15 cellular contexts compared by ENCODE assay signal in genomic region chr5:54837939-54838457, GRCh38.
"Had no signal": no experiment of that assay in that cellular context is flagged by ENCODE, and none has a peak within 500 bp of the region (broad histone marks: within the 10 kb centered on the region; RNA-seq: fewer than 3 reads in every experiment).

No MANE protein-coding gene starts in this region.

- H3K27me3 ChIP-seq: adrenal gland, heart left ventricle had no signal

- H3K4me3 ChIP-seq: adrenal gland, heart left ventricle, psoas muscle had no signal

- H3K4me1 ChIP-seq: adrenal gland had no signal

- ATAC-seq: heart left ventricle, left ventricle myocardium superior, psoas muscle, sciatic nerve had no signal

- H3K9me3 ChIP-seq: adrenal gland, heart left ventricle, psoas muscle had no signal

- H3K36me3 ChIP-seq: adrenal gland, heart left ventricle had no signal

- H3K27ac ChIP-seq: adrenal gland, heart left ventricle, psoas muscle had no signal

- DNase-seq: activated CD4-positive, alpha-beta T cell treated with anti-CD3 and anti-CD28 coated beads, Interleukin-2, amount 50 U/mL, for 1 hour; activated CD4-positive, CD25-positive, alpha-beta regulatory T cell; activated naive CD4-positive, alpha-beta T cell treated with anti-CD3 and anti-CD28 coated beads, Interleukin-2, amount 50 U/mL, for 16 hours; adrenal gland; central memory CD4-positive, alpha-beta T cell; cortex of kidney; effector CD8-positive, alpha-beta T cell; foreskin melanocyte; heart left ventricle; kidney; left ventricle myocardium superior; psoas muscle; stimulated activated CD4-positive, alpha-beta T cell treated with anti-CD3 and anti-CD28 coated beads, Interleukin-2, amount 100 ng/mL, for 24 hours; stimulated activated naive CD4-positive, alpha-beta T cell treated with Interleukin-2 at 50 U/mL for 16 hours had no signal
